Comparison of ENCODE assay signal across 19 cellular contexts in genomic region chr2:28904802-28905499, GRCh38. TPM values are rescaled to one million over a fixed set of nuclear protein-coding genes. Genes with fewer than 3 reads are reported as not detected.
A peak's percentile ranks its signal among the peaks of the same experiment; 100 is the strongest.
DNase-seq lines count a peak whose midpoint lies in the region; ATAC-seq and TF ChIP-seq lines count a peak whose summit lies in the region.
"Had no signal": no experiment of that assay in that cellular context is flagged by ENCODE, and none has a peak within 500 bp of the region (broad histone marks: within the 10 kb centered on the region; RNA-seq: fewer than 3 reads in every experiment).

No MANE protein-coding gene starts in this region.

- H3K4me1 Mint-ChIP-seq in activated T-cell treated with anti-CD3 and anti-CD28 coated beads, Interleukin-2, amount 50 U/mL, for 24 hours (ENCODE audit: low read depth), result peaks cover 56% of the 10 kb centered on the region
- peaks cover 25% of the 10 kb centered on the region for H3K4me1 Mint-ChIP-seq in osteocyte (ENCODE audit: unreplicated experiment)

- H3K4me1 ChIP-seq in Panc1 (ENCODE audit: control insufficient read depth, insufficient read depth, low read length) (peaks cover 4% of the 10 kb centered on the region; the same call in 1 of the 2 replicates), left ventricle myocardium inferior (peaks cover 8% of the 10 kb centered on the region)
- H3K4me1 ChIP-seq: parathyroid adenoma had no signal

- H3K36me3 ChIP-seq in Panc1 (ENCODE audit: control insufficient read depth, insufficient read depth, low read length) (peaks cover 47% of the 10 kb centered on the region), left ventricle myocardium inferior (peaks cover 53% of the 10 kb centered on the region)

- TSS peak; percentile 33 for BruUV-seq in Panc1 (replicated peaks; lab: Mats Ljungman, UMichigan)

- H3K27ac ChIP-seq in Panc1 (ENCODE audit: low read length), result no peak overlapping the region
- H3K27ac ChIP-seq in left ventricle myocardium inferior (replicated peaks), result no peak overlapping the region
- H3K27ac ChIP-seq: esophagus squamous epithelium, hepatocyte, parathyroid adenoma had no signal

- H3K36me3 Mint-ChIP-seq in activated T-cell treated with anti-CD3 and anti-CD28 coated beads, Interleukin-2, amount 50 U/mL, for 24 hours (ENCODE audit: low read depth), result peaks cover 98% of the 10 kb centered on the region
- peaks cover 44% of the 10 kb centered on the region for H3K36me3 Mint-ChIP-seq in osteocyte (ENCODE audit: unreplicated experiment)

- no peaks in the 10 kb centered on the region for H3K9me3 ChIP-seq in Panc1 (ENCODE audit: control insufficient read depth, insufficient read depth, low read depth, low read length)
- no peaks in the 10 kb centered on the region for H3K9me3 ChIP-seq in left ventricle myocardium inferior (replicated peaks)
- H3K9me3 ChIP-seq: esophagus squamous epithelium had no signal

- ATAC-seq in Panc1 (no peak), HG02571 (IDR thresholded peaks at IDR 0.05; ENCODE audit: unreplicated experiment) (no peak)
- ATAC-seq: T-cell had no signal

- in situ Hi-C loops in Panc1 (cut with HindIII; ENCODE audit: low pct_unique_long_range_greater_than_20kb, low sequenced_read_pairs), result no loop called here

- TF ChIP-seq CTCF in Panc1 (IDR thresholded peaks at IDR 0.05) (no peak), choroid plexus epithelial cell (conservative IDR thresholded peaks at IDR 0.05; ENCODE audit: low read depth, low read length) (no peak), osteocyte (IDR thresholded peaks at IDR 0.05) (no peak), left ventricle myocardium inferior (IDR thresholded peaks at IDR 0.05; ENCODE audit: borderline replicate concordance) (no peak)

- no peak for DNase-seq in activated T-cell treated with anti-CD3 and anti-CD28 coated beads, Interleukin-2, amount 50 U/mL, for 24 hours
- DNase-seq in activated T-cell treated with anti-CD3 and anti-CD28 coated beads for 4 hours (no peak), Panc1 (ENCODE audit: low read depth, low spot score) (no peak), choroid plexus epithelial cell (ENCODE audit: low read depth) (peak; percentile 46), osteocyte (ENCODE audit: extremely low spot score, unreplicated experiment) (no peak), left ventricle myocardium inferior (no peak), SW480 (ENCODE audit: low spot score) (no peak)
- DNase-seq: esophagus squamous epithelium; left cardiac atrium; NCI-H1092; NCI-H2171; NCI-H774; small intestine; stimulated activated naive CD4-positive, alpha-beta T cell; T-cell had no signal

- H3K9me3 Mint-ChIP-seq in activated T-cell treated with anti-CD3 and anti-CD28 coated beads, Interleukin-2, amount 50 U/mL, for 24 hours, result no peaks in the 10 kb centered on the region
- H3K9me3 Mint-ChIP-seq in osteocyte (ENCODE audit: unreplicated experiment), result no peaks in the 10 kb centered on the region
- H3K9me3 Mint-ChIP-seq: dendritic cell treated with granulocyte-macrophage colony-stimulating factor and Interleukin-4, amounts not matched to agents 40 ng/mL and 50 ng/mL, for 4 days; T-cell had no signal

- CTCF ChIA-PET in Panc1 (lab: Charles Lee), result no interaction called here

- H3K4me3 ChIP-seq in Panc1 (ENCODE audit: low read depth in 2 of 2, low read length in 2 of 2), result no peak overlapping the region
- H3K4me3 ChIP-seq in choroid plexus epithelial cell (ENCODE audit: low read depth, low read length), result no peak overlapping the region
- no peak overlapping the region for H3K4me3 ChIP-seq in left ventricle myocardium inferior
- H3K4me3 ChIP-seq: esophagus squamous epithelium, hepatocyte had no signal

- no peaks in the 10 kb centered on the region for H3K27me3 Mint-ChIP-seq in activated T-cell treated with anti-CD3 and anti-CD28 coated beads, Interleukin-2, amount 50 U/mL, for 24 hours
- no peaks in the 10 kb centered on the region for H3K27me3 Mint-ChIP-seq in osteocyte (ENCODE audit: unreplicated experiment)
- H3K27me3 Mint-ChIP-seq: dendritic cell treated with granulocyte-macrophage colony-stimulating factor and Interleukin-4, amounts not matched to agents 40 ng/mL and 50 ng/mL, for 4 days; T-cell had no signal

- no peaks in the 10 kb centered on the region for H3K27me3 ChIP-seq in Panc1 (ENCODE audit: control insufficient read depth, insufficient read depth, low read length)
- H3K27me3 ChIP-seq in left ventricle myocardium inferior (ENCODE audit: low read depth), result no peaks in the 10 kb centered on the region
- H3K27me3 ChIP-seq: esophagus squamous epithelium, hepatocyte had no signal

- H3K4me3 Mint-ChIP-seq in activated T-cell treated with anti-CD3 and anti-CD28 coated beads, Interleukin-2, amount 50 U/mL, for 24 hours, result no peak overlapping the region
- no peak overlapping the region for H3K4me3 Mint-ChIP-seq in osteocyte (ENCODE audit: unreplicated experiment)
- H3K4me3 Mint-ChIP-seq: dendritic cell treated with granulocyte-macrophage colony-stimulating factor and Interleukin-4, amounts not matched to agents 40 ng/mL and 50 ng/mL, for 4 days; T-cell had no signal

- intact Hi-C loops in Panc1 (cut with micrococcal nuclease; ENCODE audit: unreplicated experiment), result no loop called here
- intact Hi-C loops in left ventricle myocardium inferior (cut with micrococcal nuclease), result no loop called here

- POLR2A ChIA-PET in Panc1 (lab: Charles Lee), result no interaction called here

- peak overlapping the region; percentile 45 for H3K27ac Mint-ChIP-seq in activated T-cell treated with anti-CD3 and anti-CD28 coated beads, Interleukin-2, amount 50 U/mL, for 24 hours
- peak overlapping the region; percentile 0 for H3K27ac Mint-ChIP-seq in osteocyte (ENCODE audit: unreplicated experiment)
- H3K27ac Mint-ChIP-seq: dendritic cell treated with granulocyte-macrophage colony-stimulating factor and Interleukin-4, amounts not matched to agents 40 ng/mL and 50 ng/mL, for 4 days had no signal

RNA-seq across cellular contexts. Expression of gene WDR43, which starts 10.5 kb away (rescaled TPM):
- total RNA-seq in Panc1 (2021; ENCODE audit: unreplicated experiment), result 86.5 TPM
- 26.6 TPM for polyA plus RNA-seq in Panc1 (2012; ENCODE audit: insufficient read length)
- total RNA-seq in osteocyte, result 39.8 and 42.4 TPM in 2 replicates
- 21.0 TPM for total RNA-seq in left ventricle myocardium inferior

RNA-seq across cellular contexts. Expression of gene TRMT61B, which starts 34.8 kb away (rescaled TPM):
- total RNA-seq in Panc1 (2021; ENCODE audit: unreplicated experiment) (14.3 TPM), osteocyte (12.7 TPM in 2 replicates), left ventricle myocardium inferior (21.9 TPM)
- polyA plus RNA-seq in Panc1 (2012; ENCODE audit: insufficient read length), result 10.4 TPM
